In the genomic region with DNA sequence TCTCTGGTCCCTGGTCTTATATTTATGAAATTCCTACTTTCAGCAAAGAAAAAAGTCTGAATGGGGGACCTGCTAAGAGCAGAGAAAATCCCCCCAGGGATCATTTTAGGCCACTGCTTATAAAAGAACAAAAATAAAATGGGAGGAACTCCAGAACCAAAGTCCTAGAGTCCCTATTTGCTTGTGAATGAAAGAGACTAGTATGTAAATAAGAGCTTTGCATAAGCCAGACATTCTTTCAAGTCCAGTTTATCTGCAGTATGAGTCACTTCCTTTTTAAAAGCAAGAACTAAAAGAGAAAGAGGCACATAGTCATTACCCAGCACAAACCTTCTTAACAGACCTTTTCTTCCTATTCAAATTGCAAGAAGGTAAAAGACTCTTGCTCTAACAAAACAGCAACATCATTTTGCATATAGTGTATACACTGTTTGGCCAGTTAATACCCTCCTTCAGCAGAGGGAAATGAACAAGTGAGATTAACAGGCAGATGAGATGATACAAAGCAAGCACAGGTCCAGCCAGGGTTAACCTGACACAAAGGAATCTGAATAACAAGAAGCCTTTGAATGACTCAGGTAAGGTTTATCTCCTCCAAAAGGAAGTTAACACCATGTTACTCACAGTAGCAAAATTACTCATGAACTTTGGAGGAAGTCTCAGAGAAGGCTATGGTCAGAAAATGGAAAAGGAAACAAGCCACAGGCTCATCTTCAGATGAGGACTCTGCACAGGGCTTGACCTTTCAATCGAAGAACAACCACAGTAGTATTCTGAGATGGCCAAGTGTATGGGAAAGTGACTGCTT, we compare ENCODE assay signal across 8 cellular contexts.
DNase-seq lines count a peak whose midpoint lies in the region; ATAC-seq and TF ChIP-seq lines count a peak whose summit lies in the region.

No MANE protein-coding gene starts in this region.

- H3K27ac Mint-ChIP-seq in nephron: peak overlapping the region in 2 of 3 experiments; percentile 62 to 84

- H3K27me3 Mint-ChIP-seq in nephron (ENCODE audit: low read depth): no peaks in the 10 kb centered on the region

- H3K4me3 Mint-ChIP-seq in nephron: no peak overlapping the region

- peaks cover 6% of the 10 kb centered on the region for H3K9me3 Mint-ChIP-seq in nephron

- in situ Hi-C loops in SK-MEL-5 (cut with HindIII; ENCODE audit: low pct_unique_long_range_greater_than_20kb, low sequenced_read_pairs): no loop called here

- peaks cover 10% of the 10 kb centered on the region for H3K4me1 Mint-ChIP-seq in nephron

- peak; percentile 95 for ATAC-seq in GM19455 (IDR thresholded peaks at IDR 0.05; ENCODE audit: unreplicated experiment)
- peak; percentile 88 for ATAC-seq in HG03442 (IDR thresholded peaks at IDR 0.05; ENCODE audit: unreplicated experiment)

- H3K36me3 Mint-ChIP-seq in nephron (ENCODE audit: low read depth): peaks cover 4% of the 10 kb centered on the region

- no peak for TF ChIP-seq CTCF in nephron (IDR thresholded peaks at IDR 0.05; ENCODE audit: unreplicated experiment in 3 of 3)

- DNase-seq in DMS53 treated with DMSO at 0.1 percent for 48 hours (lab: John Stamatoyannopoulos, UW; ENCODE audit: unreplicated experiment) (peak; percentile 92), SK-MEL-5 (ENCODE audit: low read depth, low spot score) (peak; percentile 74), epidermal melanocyte (ENCODE audit: insufficient read length, low spot score) (peak; percentile 17), 8988T (no peak), amygdala (lab: John Stamatoyannopoulos, UW) (no peak)

Comparison
In these comparisons a context has a peak if more than half of its experiments do, and no peak if none do; other contexts are left out.
1. DNase-seq: peak in DMS53 treated with DMSO at 0.1 percent for 48 hours (single experiment), SK-MEL-5 (single experiment) and epidermal melanocyte (single experiment); none in 8988T (single experiment) and amygdala (0 of 56).